ENCODE assay signal across 18 cellular contexts in genomic region chr17:51005768-51006167, GRCh38.
DNase-seq lines count a peak whose midpoint lies in the region; ATAC-seq and TF ChIP-seq lines count a peak whose summit lies in the region.
"Had no signal": no experiment of that assay in that cellular context is flagged by ENCODE, and none has a peak within 500 bp of the region (broad histone marks: within the 10 kb centered on the region; RNA-seq: fewer than 3 reads in every experiment).

No MANE protein-coding gene starts in this region.

- H3K4me1 Mint-ChIP-seq in CD8-positive, alpha-beta T cell (ENCODE audit: low read depth): peaks cover 5% of the 10 kb centered on the region
- peaks cover 5% of the 10 kb centered on the region for H3K4me1 Mint-ChIP-seq in stimulated activated memory B cell treated with anti-CD40 and anti-IgM and Interleukin-4, amounts not matched to agents 10 μg/mL and 1 μg/mL and 100 μg/mL, for 72 hours
- H3K4me1 Mint-ChIP-seq: H9 had no signal

- ATAC-seq in CD8-positive, alpha-beta T cell: no peak
- no peak for ATAC-seq in stimulated activated memory B cell treated with anti-CD40 and anti-IgM and Interleukin-4, amounts not matched to agents 10 μg/mL and 1 μg/mL and 100 μg/mL, for 72 hours
- no peak for ATAC-seq in GM18502 (IDR thresholded peaks at IDR 0.05; ENCODE audit: poor library complexity, unreplicated experiment)
- ATAC-seq: Right ventricle myocardium inferior had no signal

- BruUV-seq in A673 (replicated peaks; lab: Mats Ljungman, UMichigan): no TSS peak

- CTCF ChIA-PET in CD8-positive, alpha-beta T cell (lab: Charles Lee): interaction anchor here (1.8 kb wide), 1 partner anchor 9 kb away, joined by 5 read pairs; no protein-coding TSS in a partner anchor
- CTCF ChIA-PET in A673 (lab: Charles Lee): no interaction called here

- H3K4me1 ChIP-seq in CD8-positive, alpha-beta T cell (ENCODE audit: insufficient read depth, low read length): no peaks in the 10 kb centered on the region
- peaks cover 26% of the 10 kb centered on the region for H3K4me1 ChIP-seq in adipocyte (ENCODE audit: control insufficient read depth, insufficient read depth, low read length)
- H3K4me1 ChIP-seq in A673 (ENCODE audit: insufficient read depth, low read length, poor library complexity, severe bottlenecking): no peaks in the 10 kb centered on the region

- no peak for TF ChIP-seq CTCF in CD8-positive, alpha-beta T cell (IDR thresholded peaks at IDR 0.05)
- no peak for TF ChIP-seq CTCF in A673 (conservative IDR thresholded peaks at IDR 0.05; ENCODE audit: low read depth, low read length)
- no peak for TF ChIP-seq CTCF in GM20000 (IDR thresholded peaks at IDR 0.05; ENCODE audit: extremely low read depth, missing control alignments)

- peaks cover 57% of the 10 kb centered on the region for H3K36me3 Mint-ChIP-seq in CD8-positive, alpha-beta T cell
- peaks cover 44% of the 10 kb centered on the region for H3K36me3 Mint-ChIP-seq in stimulated activated memory B cell treated with anti-CD40 and anti-IgM and Interleukin-4, amounts not matched to agents 10 μg/mL and 1 μg/mL and 100 μg/mL, for 72 hours

- intact Hi-C loops in CD8-positive, alpha-beta T cell (cut with DNase I, micrococcal nuclease): no loop called here
- intact Hi-C loops in A673 (cut with micrococcal nuclease; ENCODE audit: unreplicated experiment): no loop called here

- peaks cover 10% of the 10 kb centered on the region for H3K36me3 ChIP-seq in CD8-positive, alpha-beta T cell (ENCODE audit: insufficient read depth, low read length)
- H3K36me3 ChIP-seq in adipocyte (ENCODE audit: control insufficient read depth, insufficient read depth, low read length, severe bottlenecking) (peaks cover 75% of the 10 kb centered on the region), A673 (ENCODE audit: insufficient read depth, low read length, poor library complexity, severe bottlenecking) (peaks cover 24% of the 10 kb centered on the region)

- H3K4me3 ChIP-seq in CD8-positive, alpha-beta T cell (ENCODE audit: low read depth, low read length): no peak overlapping the region
- H3K4me3 ChIP-seq in adipocyte (ENCODE audit: low read length) (no peak overlapping the region), A673 (ENCODE audit: low read depth, low read length, poor library complexity, severe bottlenecking) (no peak overlapping the region)

- H3K27ac Mint-ChIP-seq in CD8-positive, alpha-beta T cell: peak overlapping the region; percentile 10
- peak overlapping the region; percentile 22 for H3K27ac Mint-ChIP-seq in stimulated activated memory B cell treated with anti-CD40 and anti-IgM and Interleukin-4, amounts not matched to agents 10 μg/mL and 1 μg/mL and 100 μg/mL, for 72 hours
- H3K27ac Mint-ChIP-seq: CD4-positive, alpha-beta T cell; H9 had no signal

- no peaks in the 10 kb centered on the region for H3K27me3 Mint-ChIP-seq in CD8-positive, alpha-beta T cell (ENCODE audit: low read depth)
- H3K27me3 Mint-ChIP-seq in stimulated activated memory B cell treated with anti-CD40 and anti-IgM and Interleukin-4, amounts not matched to agents 10 μg/mL and 1 μg/mL and 100 μg/mL, for 72 hours: no peaks in the 10 kb centered on the region
- H3K27me3 Mint-ChIP-seq: CD4-positive, alpha-beta T cell had no signal

- H3K9ac ChIP-seq in adipocyte (ENCODE audit: low read length): peak overlapping the region; percentile 32

- POLR2A ChIA-PET in CD8-positive, alpha-beta T cell (lab: Charles Lee): interaction anchor here (0.6 kb wide), 1 partner anchor 864 kb away, joined by 3 read pairs; no protein-coding TSS in a partner anchor
- POLR2A ChIA-PET in A673 (lab: Charles Lee; ENCODE audit: low non-redundant PET): no interaction called here

- H3K27ac ChIP-seq in CD8-positive, alpha-beta T cell (ENCODE audit: low read depth, low read length): no peak overlapping the region
- no peak overlapping the region for H3K27ac ChIP-seq in A673 (ENCODE audit: low read depth, low read length, poor library complexity, severe bottlenecking)

- no peaks in the 10 kb centered on the region for H3K27me3 ChIP-seq in CD8-positive, alpha-beta T cell (ENCODE audit: insufficient read depth, low read length)
- H3K27me3 ChIP-seq in adipocyte (replicated peaks; ENCODE audit: control insufficient read depth, insufficient read depth, low read length) (no peaks in the 10 kb centered on the region), A673 (replicated peaks; ENCODE audit: insufficient read depth, low read depth, low read length, poor library complexity) (no peaks in the 10 kb centered on the region)

- H3K9me3 ChIP-seq in CD8-positive, alpha-beta T cell (ENCODE audit: low read length): no peaks in the 10 kb centered on the region
- H3K9me3 ChIP-seq in adipocyte (ENCODE audit: control insufficient read depth, low read length): no peaks in the 10 kb centered on the region
- H3K9me3 ChIP-seq in A673 (ENCODE audit: low read depth, low read length, poor library complexity, severe bottlenecking): no peaks in the 10 kb centered on the region

- DNase-seq in CD8-positive, alpha-beta T cell: no peak
- no peak for DNase-seq in adipocyte (ENCODE audit: low read depth)
- DNase-seq in lung microvascular endothelial cell (ENCODE audit: low read depth in 2 of 2): peak; percentile 14 to 17
- no peak for DNase-seq in A673 (ENCODE audit: low spot score)
- DNase-seq in GM20000 (ENCODE audit: low spot score): no peak
- DNase-seq: ACHN; CD4-positive, alpha-beta T cell; DND-41; GDM1; H9; Karpas-422; NCI-H1930; NCI-H2171 treated with DMSO at 0.1 percent for 48 hours; NCI-H510A; NCI-H82 had no signal

- no peak overlapping the region for H3K4me3 Mint-ChIP-seq in CD8-positive, alpha-beta T cell
- no peak overlapping the region for H3K4me3 Mint-ChIP-seq in stimulated activated memory B cell treated with anti-CD40 and anti-IgM and Interleukin-4, amounts not matched to agents 10 μg/mL and 1 μg/mL and 100 μg/mL, for 72 hours
- H3K4me3 Mint-ChIP-seq: CD4-positive, alpha-beta T cell; H9 had no signal

- no peaks in the 10 kb centered on the region for H3K9me3 Mint-ChIP-seq in CD8-positive, alpha-beta T cell
- no peaks in the 10 kb centered on the region for H3K9me3 Mint-ChIP-seq in stimulated activated memory B cell treated with anti-CD40 and anti-IgM and Interleukin-4, amounts not matched to agents 10 μg/mL and 1 μg/mL and 100 μg/mL, for 72 hours
- H3K9me3 Mint-ChIP-seq: CD4-positive, alpha-beta T cell; H9 had no signal

Comparison
In these comparisons a context has a peak if more than half of its experiments do, and no peak if none do; other contexts are left out.
1. DNase-seq: peak in lung microvascular endothelial cell (2 of 2); none in CD8-positive, alpha-beta T cell (0 of 7), adipocyte (single experiment), A673 (single experiment) and GM20000 (single experiment).